Comparison of ENCODE assay signal across 8 cellular contexts in the genomic region with DNA sequence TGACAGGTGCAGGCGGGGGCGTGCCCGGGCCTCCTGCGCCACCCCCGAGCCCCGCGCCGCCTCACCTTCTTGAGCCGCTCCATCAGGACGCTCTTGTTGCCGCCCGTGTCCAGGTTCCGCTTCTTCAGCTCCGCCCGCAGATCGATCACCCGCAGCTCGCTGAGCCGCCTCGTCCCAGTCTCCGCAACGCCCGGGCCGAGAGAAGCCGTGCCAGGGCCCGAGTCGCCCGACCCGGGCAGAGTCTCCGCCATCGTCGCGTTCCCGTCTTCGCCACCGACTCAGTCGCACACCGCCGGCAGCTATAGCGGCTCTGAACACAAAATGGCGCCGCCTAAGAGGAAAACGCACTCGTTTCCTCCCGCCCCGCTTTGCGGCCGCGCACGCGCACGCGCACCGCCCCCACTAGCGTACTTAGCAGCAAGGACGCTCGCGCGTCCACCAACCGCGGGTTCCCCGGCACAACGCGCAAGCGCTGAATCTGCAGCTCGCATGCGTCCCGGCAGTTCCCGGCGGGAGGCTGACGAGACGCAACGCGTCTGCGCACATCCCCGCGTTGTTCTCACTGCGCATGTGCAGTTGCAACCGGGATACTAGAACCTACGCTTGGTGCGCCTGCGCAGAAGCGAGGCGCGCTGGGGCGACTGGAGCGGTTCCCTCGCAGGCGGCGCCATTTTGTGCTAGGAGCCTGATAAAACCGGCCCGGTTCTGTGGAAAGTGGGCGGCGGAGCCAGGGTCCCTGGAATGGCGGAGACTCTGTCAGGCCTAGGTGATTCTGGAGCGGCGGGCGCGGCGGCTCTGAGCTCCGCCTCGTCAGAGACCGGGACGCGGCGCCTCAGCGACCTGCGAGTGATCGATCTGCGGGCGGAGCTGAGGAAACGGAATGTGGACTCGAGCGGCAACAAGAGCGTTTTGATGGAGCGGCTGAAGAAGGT. TPM values are rescaled to one million over a fixed set of nuclear protein-coding genes. Genes with fewer than 3 reads are reported as not detected.
DNase-seq lines count a peak whose midpoint lies in the region; ATAC-seq lines count a peak whose summit lies in the region.

Gene SAFB, plus strand, starts transcription at position 619 of the 932 bp plus-strand sequence. Its CDS starts 123 bp downstream, at position 742.
Gene SAFB2, minus strand, starts transcription at position 312 of the 932 bp plus-strand sequence. Its CDS starts 61 bp downstream, at position 251.

- H3K9me3 Mint-ChIP-seq in IgD-negative memory B cell, result no peaks in the 10 kb centered on the region

- H3K36me3 Mint-ChIP-seq in IgD-negative memory B cell, result peaks cover 5% of the 10 kb centered on the region

- DNase-seq in DMS 273 treated with DMSO at 0.1 percent for 48 hours (lab: John Stamatoyannopoulos, UW), result peak; percentile 97
- peak; percentile 90 for DNase-seq in OCI-M2 (lab: John Stamatoyannopoulos, UW; ENCODE audit: unreplicated experiment)
- DNase-seq in activated T-cell treated with anti-CD3 and anti-CD28 coated beads for 4 hours, result peak; percentile 98
- DNase-seq in epidermal melanocyte (ENCODE audit: insufficient read length, low spot score), result peak; percentile 94
- DNase-seq in middle frontal gyrus (ENCODE audit: extremely low spot score, low spot score), result peak; percentile 100
- peak; percentile 99 for DNase-seq in stimulated activated CD8-positive, alpha-beta memory T cell treated with anti-CD3 and anti-CD28 coated beads, Interleukin-2, amount 100 ng/mL, for 48 hours (ENCODE audit: low read depth in 2 of 2)

- H3K4me1 Mint-ChIP-seq in IgD-negative memory B cell, result peaks cover 45 to 52% (median 52%) of the 10 kb centered on the region in 3 donors

- H3K27me3 Mint-ChIP-seq in IgD-negative memory B cell, result no peaks in the 10 kb centered on the region

- H3K4me3 Mint-ChIP-seq in IgD-negative memory B cell, result peak within 1 kb of the TSS; percentile 98 to 100 (median 100)

- ATAC-seq in GM21529 (IDR thresholded peaks at IDR 0.05; ENCODE audit: unreplicated experiment), result peak; percentile 77

- peak within 1 kb of the TSS; percentile 99 to 100 (median 99) for H3K27ac Mint-ChIP-seq in IgD-negative memory B cell

RNA-seq across cellular contexts. Expression of gene SAFB, which starts in this region (rescaled TPM):
- 110 TPM for polyA plus RNA-seq in IgD-negative memory B cell

RNA-seq across cellular contexts. Expression of gene SAFB2, which starts in this region (rescaled TPM):
- polyA plus RNA-seq in IgD-negative memory B cell, result 70.8 TPM

Comparison
In these comparisons a context has a peak if more than half of its experiments do, and no peak if none do; other contexts are left out.
1. Peak in every context shown above with its lines: DNase-seq and ATAC-seq.